In the genomic region with DNA sequence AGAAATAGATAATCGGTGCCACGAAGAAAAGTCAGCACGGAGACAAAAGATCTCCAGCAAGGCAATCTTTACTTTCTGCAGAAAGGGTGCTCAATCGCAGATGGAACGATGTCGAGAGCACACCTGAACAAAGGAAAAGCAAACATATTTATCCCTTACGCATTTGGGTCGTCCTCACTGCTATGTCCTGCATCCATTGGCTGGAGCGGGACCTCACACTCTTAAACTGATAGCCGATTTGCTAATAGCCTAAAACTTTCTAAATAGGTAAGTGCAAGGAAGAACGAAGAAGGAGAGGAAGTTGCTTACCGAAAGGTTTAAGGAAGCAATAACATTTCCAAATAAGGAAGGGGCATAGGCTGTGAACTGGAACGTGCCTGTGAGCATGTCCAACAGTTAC, we compare ENCODE assay signal across 8 cellular contexts. TPM values are rescaled to one million over a fixed set of nuclear protein-coding genes. Genes with fewer than 3 reads are reported as not detected.
A peak's percentile ranks its signal among the peaks of the same experiment; 100 is the strongest.
DNase-seq lines count a peak whose midpoint lies in the region; ATAC-seq and TF ChIP-seq lines count a peak whose summit lies in the region.

No MANE protein-coding gene starts in this region.

- H3K4me1 Mint-ChIP-seq in CD4-positive, alpha-beta T cell (ENCODE audit: low read depth) = peaks cover 51% of the 10 kb centered on the region
- peaks cover 28 to 34% of the 10 kb centered on the region in 2 donors for H3K4me1 Mint-ChIP-seq in natural killer cell

- no peak for ATAC-seq in CD4-positive, alpha-beta T cell (ENCODE audit: poor library complexity)
- ATAC-seq in natural killer cell (no peak), sciatic nerve (no peak), GM19351 (IDR thresholded peaks at IDR 0.05; ENCODE audit: unreplicated experiment) (no peak)

- peaks cover 15% of the 10 kb centered on the region; the same call in 1 of the 2 replicates for H3K36me3 ChIP-seq in Karpas-422 (ENCODE audit: insufficient read depth, low read length)

- DNase-seq in CD4-positive, alpha-beta T cell = no peak
- DNase-seq in Karpas-422 = no peak
- DNase-seq in natural killer cell = no peak
- no peak for DNase-seq in UCSD-AML1 (lab: John Stamatoyannopoulos, UW; ENCODE audit: unreplicated experiment)
- no peak for DNase-seq in lower leg skin (ENCODE audit: low spot score in 2 of 2)
- no peak for DNase-seq in sciatic nerve (ENCODE audit: low spot score)

- 0 out of 2 replicates have a peak overlapping the region, but pooled peaks have one; percentile 77 for H2AFZ ChIP-seq in Karpas-422 (ENCODE audit: low read length)

- no peak for TF ChIP-seq POLR2A in lower leg skin (IDR thresholded peaks at IDR 0.05)

- no peaks in the 10 kb centered on the region for H3K9me3 ChIP-seq in CD4-positive, alpha-beta T cell (ENCODE audit: control insufficient read depth, low read length)
- no peaks in the 10 kb centered on the region for H3K9me3 ChIP-seq in Karpas-422 (ENCODE audit: low read length)

- H3K27me3 ChIP-seq in CD4-positive, alpha-beta T cell (ENCODE audit: control insufficient read depth, insufficient read depth, low read length) = no peaks in the 10 kb centered on the region
- H3K27me3 ChIP-seq in Karpas-422 (ENCODE audit: low read length) = no peaks in the 10 kb centered on the region

- H3K27ac ChIP-seq in CD4-positive, alpha-beta T cell (ENCODE audit: low read depth, low read length) = no peak overlapping the region
- peak overlapping the region; percentile 65; the same call in 1 of the 2 replicates for H3K27ac ChIP-seq in Karpas-422 (ENCODE audit: low read length)
- H3K27ac ChIP-seq in angular gyrus (ENCODE audit: low read depth, low read length) = peak overlapping the region; percentile 98

- no peaks in the 10 kb centered on the region for H4K20me1 ChIP-seq in Karpas-422 (ENCODE audit: insufficient read depth, low read depth, low read length)

- H3K4me1 ChIP-seq in Karpas-422 (ENCODE audit: low read length) = peaks cover 27% of the 10 kb centered on the region

- peak overlapping the region; percentile 97 for H3K27ac Mint-ChIP-seq in CD4-positive, alpha-beta T cell
- H3K27ac Mint-ChIP-seq in natural killer cell = peak overlapping the region; percentile 95 to 96

- intact Hi-C loops in CD4-positive, alpha-beta T cell (cut with DNase I, micrococcal nuclease) = loop anchor here in 1 of 2 experiments (2.0 to 5.0 kb wide), 2 partner anchors 30 to 112 kb away; a partner anchor contains a TSS
- intact Hi-C loops in natural killer cell (cut with micrococcal nuclease) = loop anchor here (5.0 kb wide), 1 partner anchor 138 kb away; no protein-coding TSS in a partner anchor
- intact Hi-C loops in lower leg skin (cut with DNase I; ENCODE audit: low total_unique reads) = no loop called here
- intact Hi-C loops in sciatic nerve (cut with DNase I) = no loop called here

- H3K9me2 ChIP-seq in Karpas-422 (replicated peaks; ENCODE audit: insufficient read depth, low read length) = no peaks in the 10 kb centered on the region

- POLR2A ChIA-PET in CD4-positive, alpha-beta T cell (lab: Charles Lee) = interaction anchor here (1.8 to 1.9 kb wide), 3 partner anchors 15 to 1064 kb away, joined by 6 to 13 read pairs (median 6); a partner anchor contains a TSS

- TF ChIP-seq CTCF in CD4-positive, alpha-beta T cell (IDR thresholded peaks at IDR 0.05) = no peak
- TF ChIP-seq CTCF in natural killer cell (IDR thresholded peaks at IDR 0.05) = no peak
- TF ChIP-seq CTCF in lower leg skin (IDR thresholded peaks at IDR 0.05) = no peak

- H3K4me3 Mint-ChIP-seq in CD4-positive, alpha-beta T cell = peak overlapping the region; percentile 99
- H3K4me3 Mint-ChIP-seq in natural killer cell = peak overlapping the region; percentile 98

- H3K4me2 ChIP-seq in Karpas-422 (ENCODE audit: low read depth, low read length, poor library complexity, severe bottlenecking) = peak overlapping the region; percentile 71

- H3K4me3 ChIP-seq in Karpas-422 (ENCODE audit: low read length) (peak overlapping the region; percentile 91), lower leg skin (ENCODE audit: low read depth, poor library complexity, severe bottlenecking) (no peak overlapping the region)

- H3K36me3 Mint-ChIP-seq in CD4-positive, alpha-beta T cell (ENCODE audit: low read depth) = peaks cover 36% of the 10 kb centered on the region
- H3K36me3 Mint-ChIP-seq in natural killer cell = no peaks in the 10 kb centered on the region

- 90 to 92% methylated on average over 13 of the region's 13 CpGs for WGBS in lower leg skin, 2 donors

- CTCF ChIA-PET in CD4-positive, alpha-beta T cell (lab: Charles Lee) = interaction anchor here (1.5 to 1.8 kb wide), 3 partner anchors 14 to 30 kb away, joined by 4 to 19 read pairs (median 8); a partner anchor contains a TSS

- peaks cover 38% of the 10 kb centered on the region for H3K79me2 ChIP-seq in Karpas-422 (ENCODE audit: low read length)

- H3K9me3 Mint-ChIP-seq in CD4-positive, alpha-beta T cell = no peaks in the 10 kb centered on the region
- peaks cover 0 to 2% of the 10 kb centered on the region in 2 donors for H3K9me3 Mint-ChIP-seq in natural killer cell

- no peaks in the 10 kb centered on the region for H3K27me3 Mint-ChIP-seq in CD4-positive, alpha-beta T cell
- no peaks in the 10 kb centered on the region for H3K27me3 Mint-ChIP-seq in natural killer cell (ENCODE audit: low read depth in 2 of 2)

- peak overlapping the region; percentile 92 for H3K9ac ChIP-seq in Karpas-422 (ENCODE audit: low read length)

RNA-seq across cellular contexts. Expression of a gene that starts 1.2 kb away (rescaled TPM):
- total RNA-seq in CD4-positive, alpha-beta T cell = 10 to 100 TPM; 29.2 to 36.0 TPM
- total RNA-seq in Karpas-422 (2014; rRNA removed; shearing (Covaris generic); ENCODE audit: low replicate concordance) = 25.2 and 31.1 TPM in 2 replicates
- total RNA-seq in natural killer cell (10 to 100 TPM; 46.2 to 60.9 (median 48.6) TPM), lower leg skin (10 to 100 TPM; 16.3 to 32.4 (median 23.5) TPM), sciatic nerve (56.8 TPM)

RNA-seq across cellular contexts. Expression of a gene that starts 30.4 kb away (rescaled TPM):
- 1 to 10 TPM; 4.3 to 4.4 TPM for total RNA-seq in CD4-positive, alpha-beta T cell
- 0.04 TPM in 1 of 2 replicates, not detected in the other for total RNA-seq in Karpas-422 (2014; rRNA removed; shearing (Covaris generic); ENCODE audit: low replicate concordance)
- total RNA-seq in natural killer cell (10 to 100 TPM; 29.3 to 45.1 (median 37.2) TPM), lower leg skin (10 to 100 TPM in 3 of 4 donors, 1 to 10 TPM in 1; 9.8 to 24.2 (median 11.7) TPM), sciatic nerve (53.6 TPM)
